ENCODE assay signal across 1 cellular context in the genomic region with DNA sequence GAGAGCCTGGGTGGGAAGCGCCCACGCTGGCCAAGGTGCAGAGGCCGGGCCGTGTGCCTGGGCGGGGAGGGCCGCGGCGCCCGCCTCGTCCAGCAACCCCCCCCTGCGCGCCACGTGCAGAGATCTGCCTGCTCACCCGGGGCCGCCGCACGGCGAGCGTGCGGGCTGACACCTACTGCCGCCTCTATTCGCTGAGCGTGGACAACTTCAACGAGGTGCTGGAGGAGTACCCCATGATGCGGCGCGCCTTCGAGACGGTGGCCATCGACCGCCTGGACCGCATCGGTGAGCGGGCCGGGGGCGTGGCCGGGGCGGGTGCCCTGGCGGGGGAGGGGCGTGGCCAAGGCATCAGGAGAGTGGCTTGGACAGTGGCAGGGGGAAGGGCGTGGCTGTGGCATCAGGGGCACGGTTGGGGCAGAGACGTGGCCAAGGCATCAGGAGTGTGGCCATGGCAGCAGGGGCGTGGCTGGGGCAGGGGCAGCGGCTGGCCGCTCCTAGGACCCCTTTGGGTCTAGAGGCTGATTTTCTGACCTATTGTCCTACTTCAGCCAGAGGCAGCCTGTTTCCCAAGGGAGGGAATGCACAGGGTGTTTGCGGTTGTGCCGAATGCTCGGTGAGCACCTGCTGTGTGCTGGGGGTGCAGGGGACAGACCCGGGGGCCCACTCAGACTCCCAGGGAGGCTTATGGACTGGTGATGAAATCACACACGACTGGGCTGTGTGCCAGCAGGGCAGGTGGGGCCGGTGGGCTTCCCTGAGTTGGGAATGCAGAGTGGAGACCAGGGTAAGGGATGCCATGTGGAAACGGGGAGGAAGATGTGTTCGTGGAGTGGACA.
TF ChIP-seq lines count a peak whose summit lies in the region.

No MANE protein-coding gene starts in this region.

TF ChIP-seq in IMR-90, 13 proteins besides CTCF, POLR2A, EP300 and RAD21:
- TF ChIP-seq BHLHE40 (IDR thresholded peaks at IDR 0.05; ENCODE audit: low read depth, low read length) (no peak), USF2 (IDR thresholded peaks at IDR 0.05; ENCODE audit: low read depth, low read length) (no peak), RFX5 (IDR thresholded peaks at IDR 0.05; ENCODE audit: low read depth, low read length) (no peak), MXI1 (IDR thresholded peaks at IDR 0.05; ENCODE audit: borderline replicate concordance, low read depth, low read length) (no peak), MAFK (IDR thresholded peaks at IDR 0.05; ENCODE audit: low read depth, low read length) (no peak), FOS (IDR thresholded peaks at IDR 0.05; ENCODE audit: low read depth, low read length) (no peak), SMC3 (IDR thresholded peaks at IDR 0.05; ENCODE audit: low read depth, low read length) (no peak), CEBPB (IDR thresholded peaks at IDR 0.05; ENCODE audit: low read depth, low read length) (no peak), RCOR1 (IDR thresholded peaks at IDR 0.05; ENCODE audit: insufficient replicate concordance, low read length) (no peak)
- TF ChIP-seq, protein P1, sequence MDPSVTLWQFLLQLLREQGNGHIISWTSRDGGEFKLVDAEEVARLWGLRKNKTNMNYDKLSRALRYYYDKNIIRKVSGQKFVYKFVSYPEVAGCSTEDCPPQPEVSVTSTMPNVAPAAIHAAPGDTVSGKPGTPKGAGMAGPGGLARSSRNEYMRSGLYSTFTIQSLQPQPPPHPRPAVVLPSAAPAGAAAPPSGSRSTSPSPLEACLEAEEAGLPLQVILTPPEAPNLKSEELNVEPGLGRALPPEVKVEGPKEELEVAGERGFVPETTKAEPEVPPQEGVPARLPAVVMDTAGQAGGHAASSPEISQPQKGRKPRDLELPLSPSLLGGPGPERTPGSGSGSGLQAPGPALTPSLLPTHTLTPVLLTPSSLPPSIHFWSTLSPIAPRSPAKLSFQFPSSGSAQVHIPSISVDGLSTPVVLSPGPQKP (IDR thresholded peaks at IDR 0.05; ENCODE audit: borderline replicate concordance, low read depth, low read length): no peak
TF ChIP-seq in IMR-90: peak in this region for 0.
